Comparison of ENCODE assay signal across 8 cellular contexts in the genomic region with DNA sequence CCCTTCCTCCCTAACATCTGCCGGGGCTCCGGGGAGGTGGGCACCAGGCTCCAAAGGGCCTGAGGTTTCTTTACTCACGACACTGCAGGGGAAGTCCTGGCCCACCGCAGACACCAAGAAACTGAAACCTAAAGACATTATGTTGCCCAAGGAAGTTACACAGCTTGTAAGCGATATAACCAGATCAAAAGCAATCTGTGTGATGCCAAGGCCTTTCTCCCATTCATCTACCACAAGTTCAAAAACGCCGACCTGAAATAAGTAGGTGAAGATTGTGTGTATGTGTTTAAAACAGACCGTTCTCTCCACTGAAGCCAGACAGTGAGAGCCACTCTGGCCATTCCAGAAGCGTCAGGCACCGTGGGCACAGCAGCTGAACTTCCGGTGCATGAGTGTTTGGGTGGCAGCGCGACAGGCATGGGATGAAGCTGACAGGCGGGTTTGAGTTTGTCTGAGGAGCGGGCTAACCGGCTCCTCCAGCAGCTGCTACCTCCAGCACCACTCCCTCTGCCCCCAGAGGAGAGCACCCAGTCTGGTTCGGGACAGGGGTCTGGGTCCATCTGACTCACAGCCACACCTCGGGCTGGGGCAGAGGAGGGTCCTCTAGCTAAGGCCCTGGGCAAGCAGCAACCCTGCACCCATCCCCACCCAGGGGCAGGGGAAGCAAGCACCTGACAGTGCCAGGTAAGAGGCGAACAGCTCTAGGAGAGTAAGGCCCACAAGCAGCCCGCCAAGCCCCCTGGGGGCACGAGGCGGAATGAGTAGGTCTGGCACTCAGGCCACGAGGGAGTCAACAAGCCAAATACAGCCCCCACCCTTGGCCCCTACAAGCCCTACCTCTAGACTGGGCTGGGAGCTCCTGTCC. TPM values are rescaled to one million over a fixed set of nuclear protein-coding genes. Genes with fewer than 3 reads are reported as not detected.
DNase-seq lines count a peak whose midpoint lies in the region; ATAC-seq and TF ChIP-seq lines count a peak whose summit lies in the region.

No MANE protein-coding gene starts in this region.

- peaks cover 6% of the 10 kb centered on the region for H3K4me1 ChIP-seq in foreskin keratinocyte

- intact Hi-C loops in sciatic nerve (cut with DNase I): no loop called here

- peak overlapping the region; percentile 0 for H3K27ac ChIP-seq in foreskin keratinocyte

- ATAC-seq in GM21717 (IDR thresholded peaks at IDR 0.05; ENCODE audit: unreplicated experiment) (peak; percentile 32), foreskin keratinocyte (no peak), sciatic nerve (peak; percentile 37)

- DNase-seq in D341Med (ENCODE audit: low spot score) (peak; percentile 40), NCI-H510A (lab: John Stamatoyannopoulos, UW) (peak; percentile 69), activated T-cell treated with anti-CD3 and anti-CD28 coated beads for 24 hours (ENCODE audit: low read depth) (peak; percentile 60), foreskin keratinocyte (peak in 1 of 2 donors; percentile 28), sciatic nerve (ENCODE audit: low spot score) (no peak), H4 (ENCODE audit: low spot score) (no peak), SHP77 treated with DMSO at 0.1 percent for 48 hours (lab: John Stamatoyannopoulos, UW) (no peak)

- H3K27me3 ChIP-seq in foreskin keratinocyte: no peaks in the 10 kb centered on the region

- no peak for TF ChIP-seq CTCF in foreskin keratinocyte (conservative IDR thresholded peaks at IDR 0.05)

RNA-seq across cellular contexts. Expression of gene TNK2, which starts 1.3 kb away (rescaled TPM):
- total RNA-seq in foreskin keratinocyte: 26.7 and 29.8 TPM in 2 replicates
- 28.1 and 30.7 TPM in 2 replicates for polyA plus RNA-seq in foreskin keratinocyte
- 72.0 TPM for total RNA-seq in sciatic nerve
- 3.7 and 6.4 TPM in 2 replicates for total RNA-seq in H4 (2014; rRNA removed; shearing (Covaris generic))

Comparison
In these comparisons a context has a peak if more than half of its experiments do, and no peak if none do; other contexts are left out.
1. DNase-seq: peak in D341Med (single experiment), NCI-H510A (single experiment) and activated T-cell treated with anti-CD3 and anti-CD28 coated beads for 24 hours (single experiment); none in sciatic nerve (single experiment), H4 (single experiment) and SHP77 treated with DMSO at 0.1 percent for 48 hours (single experiment).